Comparison of ENCODE assay signal across 27 cellular contexts in genomic region chr9:99393993-99394392, GRCh38.
"Had no signal": no experiment of that assay in that cellular context is flagged by ENCODE, and none has a peak within 500 bp of the region (broad histone marks: within the 10 kb centered on the region; RNA-seq: fewer than 3 reads in every experiment).

No MANE protein-coding gene starts in this region.

- H3K79me2 ChIP-seq: parathyroid adenoma had no signal

- H3K4me1 ChIP-seq: neural progenitor cell, parathyroid adenoma, psoas muscle, right lobe of liver, sigmoid colon, stomach, thyroid gland, tibial nerve, upper lobe of left lung, vagina had no signal

- H3K27ac ChIP-seq: neural progenitor cell, ovary, parathyroid adenoma, psoas muscle, right lobe of liver, sigmoid colon, stomach, thoracic aorta, thyroid gland, tibial nerve, upper lobe of left lung, vagina had no signal

- H3K9ac ChIP-seq: neural progenitor cell, parathyroid adenoma had no signal

- ATAC-seq: natural killer cell treated with Interleukin-12 subunit alpha and Interleukin-12 subunit beta and Interleukin-15 and Interleukin-18, amount 100 ng/mL, for 72 hours; psoas muscle; right cardiac atrium; right lobe of liver; stimulated activated effector memory CD8-positive, alpha-beta T cell treated with anti-CD3 and anti-CD28 coated beads, Interleukin-12 subunit alpha, Interleukin-12 subunit beta, amount 100 ng/mL, for 72 hours; stimulated activated naive B cell treated with anti-CD40 and anti-IgM and Interleukin-4, amounts not matched to agents 10 μg/mL and 1 μg/mL and 100 μg/mL, for 72 hours had no signal

- DNase-seq: nephron progenitor cell; occipital lobe; ovary; posterior cingulate gyrus; psoas muscle; right cardiac atrium; right lobe of liver; sigmoid colon; small intestine; stimulated activated CD4-positive, alpha-beta T cell treated with anti-CD3 and anti-CD28 coated beads, Interleukin-15, amount 100 ng/mL, for 24 hours; stimulated activated CD4-positive, alpha-beta T cell treated with anti-CD3 and anti-CD28 coated beads, Interleukin-2, amount 100 ng/mL, for 24 hours; stimulated activated CD4-positive, alpha-beta T cell treated with anti-CD3 and anti-CD28 coated beads, Interleukin-2, amount 100 ng/mL, for 48 hours; stimulated activated CD4-positive, alpha-beta T cell treated with anti-CD3 and anti-CD28 coated beads, Interleukin-4, amount 100 ng/mL, for 24 hours; stimulated activated naive B cell treated with anti-CD40 and anti-IgM and Interleukin-4, amounts not matched to agents 10 μg/mL and 1 μg/mL and 100 μg/mL, for 72 hours; stimulated activated naive CD4-positive, alpha-beta T cell treated with Interleukin-2 at 50 U/mL for 16 hours; stomach; thyroid gland; trophoblast cell; upper lobe of left lung had no signal

- H3K4me2 ChIP-seq: neural progenitor cell had no signal

- H3K4me3 ChIP-seq: neural progenitor cell, ovary, psoas muscle, right lobe of liver, sigmoid colon, stomach, thoracic aorta, thyroid gland, tibial nerve, upper lobe of left lung, vagina had no signal

- FAIRE-seq: small intestine, urothelium cell line had no signal

- H3K36me3 ChIP-seq: neural progenitor cell, ovary, right lobe of liver, sigmoid colon, stomach, thoracic aorta, thyroid gland, tibial nerve, upper lobe of left lung, vagina had no signal

- H3K27me3 ChIP-seq: neural progenitor cell, ovary, right lobe of liver, sigmoid colon, stomach, thyroid gland, tibial nerve, upper lobe of left lung, vagina had no signal
